ENCODE assay signal across 8 cellular contexts in the genomic region with DNA sequence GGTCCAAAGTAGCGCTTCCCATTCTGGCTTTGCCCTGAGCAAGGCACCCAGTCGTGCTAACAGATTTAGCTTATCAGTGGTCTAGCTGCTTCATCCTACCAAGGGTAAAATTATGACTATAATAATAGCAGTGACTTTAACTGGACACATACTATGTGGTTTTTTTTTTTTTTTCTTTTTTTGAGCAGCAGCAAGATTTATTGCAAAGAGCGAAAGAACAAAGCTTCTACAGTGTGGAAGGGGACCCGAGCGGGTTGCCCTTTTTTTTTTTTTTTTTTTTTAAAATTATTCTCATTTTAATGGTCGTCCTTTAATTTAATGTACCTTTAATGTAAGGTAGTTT. TPM values are rescaled to one million over a fixed set of nuclear protein-coding genes. Genes with fewer than 3 reads are reported as not detected.
DNase-seq lines count a peak whose midpoint lies in the region; ATAC-seq, FAIRE-seq and TF ChIP-seq lines count a peak whose summit lies in the region.

No MANE protein-coding gene starts in this region.

- H3K4me1 ChIP-seq in H1 (replicated peaks in 1 of 4; ENCODE audit: control insufficient read depth in 3 of 4, insufficient read depth in 4 of 4, low read length in 3 of 4) = peaks cover 0 to 9% (median 0%) of the 10 kb centered on the region in 4 experiments; a peak in 3 of 7 replicates
- H3K4me1 ChIP-seq in neural progenitor cell = no peaks in the 10 kb centered on the region

- no peaks in the 10 kb centered on the region for H3K79me1 ChIP-seq in H1 (ENCODE audit: low read depth, low read length)

- H3K9ac ChIP-seq in H1 (replicated peaks in 1 of 4; ENCODE audit: extremely low read depth in 1 of 4, low read depth in 3 of 4, low read length in 3 of 4) = peak overlapping the region; percentile 73 to 95 (median 88)
- no peak overlapping the region for H3K9ac ChIP-seq in neural progenitor cell

- H3K27ac ChIP-seq in C4-2B = peak overlapping the region; percentile 53
- peak overlapping the region; percentile 81 for H3K27ac ChIP-seq in H1 (ENCODE audit: low read depth, low read length)
- no peak overlapping the region for H3K27ac ChIP-seq in neural progenitor cell

- H3K9me3 Mint-ChIP-seq in neural progenitor cell = no peaks in the 10 kb centered on the region

- TF ChIP-seq RAD21 in H1 (IDR thresholded peaks at IDR 0.05 in 1 of 2, conservative IDR thresholded peaks at IDR 0.05 in 1 of 2; ENCODE audit: low read depth in 2 of 2, low read length in 2 of 2) = no peak

- TF ChIP-seq CTCF in C4-2B (conservative IDR thresholded peaks at IDR 0.05) (no peak), H1 (IDR thresholded peaks at IDR 0.05; ENCODE audit: control extremely low read depth in 1 of 3, insufficient read depth in 1 of 3, low read depth in 1 of 3, low read length in 3 of 3) (no peak), neural progenitor cell (IDR thresholded peaks at IDR 0.05) (no peak)

- no peak for FAIRE-seq in H1 (lab: Jason Lieb, UNC)

- no peaks in the 10 kb centered on the region for H3K36me3 Mint-ChIP-seq in neural progenitor cell

- H3K79me2 ChIP-seq in H1 (ENCODE audit: control insufficient read depth in 1 of 2, insufficient read depth in 2 of 2, low read length in 2 of 2) (peaks cover 0 to 3% of the 10 kb centered on the region in 2 experiments; a peak in 1 of 4 replicates), neural progenitor cell (ENCODE audit: low read depth) (no peaks in the 10 kb centered on the region)

- no peak overlapping the region for H2BK15ac ChIP-seq in H1 (ENCODE audit: low read length)

- H3K27ac Mint-ChIP-seq in neural progenitor cell = peak overlapping the region; percentile 58

- CTCF ChIA-PET in H1 (lab: Charles Lee; ENCODE audit: partially characterized antibody) = interaction anchor here (0.6 to 1.9 kb wide), 7 partner anchors 24 to 1245 kb away, joined by 3 to 8 read pairs (median 3); no protein-coding TSS in a partner anchor

- DNase-seq in NCI-H774 (lab: John Stamatoyannopoulos, UW) (peak; percentile 52), H1 (ENCODE audit: low read depth in 1 of 2, low spot score in 2 of 2) (no peak), neural progenitor cell (ENCODE audit: low spot score) (no peak), Ammon's horn (ENCODE audit: low spot score) (no peak), GOT3 (lab: John Stamatoyannopoulos, UW) (no peak), SW480 (ENCODE audit: low spot score) (no peak)

- H3K27me3 Mint-ChIP-seq in neural progenitor cell (ENCODE audit: insufficient read depth, low read depth) = peaks cover 4% of the 10 kb centered on the region

- H3K9me3 ChIP-seq in H1 (ENCODE audit: insufficient read depth in 2 of 2, low read depth in 1 of 2, low read length in 1 of 2) (no peaks in the 10 kb centered on the region), neural progenitor cell (ENCODE audit: low read depth) (no peaks in the 10 kb centered on the region)

- H4K20me1 ChIP-seq in H1 (replicated peaks in 1 of 2; ENCODE audit: control insufficient read depth in 1 of 2, insufficient read depth in 2 of 2, low read length in 2 of 2) (no peaks in the 10 kb centered on the region), neural progenitor cell (ENCODE audit: low read depth) (no peaks in the 10 kb centered on the region)

- H3K23me2 ChIP-seq in H1 (ENCODE audit: low read depth, low read length) = peaks cover 1% of the 10 kb centered on the region; the same call in 1 of the 2 replicates

- ATAC-seq in HG03196 (IDR thresholded peaks at IDR 0.05; ENCODE audit: unreplicated experiment) = no peak

- H3K18ac ChIP-seq in H1 (ENCODE audit: extremely low read depth, low read length) = no peak overlapping the region

- no peak overlapping the region for H3K14ac ChIP-seq in H1 (ENCODE audit: insufficient read length)

- peak overlapping the region; percentile 99; the same call in 1 of the 2 replicates for H2BK12ac ChIP-seq in H1 (ENCODE audit: low read depth, low read length)

- H3K4me1 Mint-ChIP-seq in neural progenitor cell = peaks cover 15% of the 10 kb centered on the region

- no peak overlapping the region for H3K4ac ChIP-seq in H1 (replicated peaks; ENCODE audit: insufficient read length, low read depth, low read length)

- H3K36me3 ChIP-seq in H1 (ENCODE audit: control insufficient read depth in 2 of 4, insufficient read depth in 4 of 4, low read length in 3 of 4) (peaks cover 0 to 15% (median 2%) of the 10 kb centered on the region in 4 experiments; a peak in 3 of 8 replicates), neural progenitor cell (no peaks in the 10 kb centered on the region)

- no peak; a peak in 1 of 3 replicates for TF ChIP-seq POLR2A in H1 (IDR thresholded peaks at IDR 0.05; ENCODE audit: control extremely low read depth in 1 of 2, low read depth in 2 of 2, low read length in 2 of 2)

- H3K4me3 ChIP-seq in H1 (ENCODE audit: extremely low read depth in 1 of 4, insufficient read depth in 2 of 4, low read depth in 3 of 4, low read length in 4 of 4) (peak overlapping the region; percentile 80 to 96 (median 94)), neural progenitor cell (peak overlapping the region; percentile 64)

- peak overlapping the region; percentile 98 for H3K4me3 Mint-ChIP-seq in neural progenitor cell

- no peak overlapping the region for H2BK120ac ChIP-seq in H1 (replicated peaks; ENCODE audit: low read depth, low read length)

- TF ChIP-seq EP300 in H1 (IDR thresholded peaks at IDR 0.05; ENCODE audit: borderline replicate concordance in 1 of 2, low read depth in 2 of 2, low read length in 2 of 2) = no peak

- H3K4me2 ChIP-seq in H1 (ENCODE audit: insufficient read depth in 1 of 2, low read depth in 2 of 2, low read length in 2 of 2) = peak overlapping the region; percentile 69 to 89
- H3K4me2 ChIP-seq in neural progenitor cell = peak overlapping the region; percentile 82

- peak overlapping the region; percentile 99 for H4K8ac ChIP-seq in H1 (ENCODE audit: extremely low read depth, insufficient read depth, low read length)

- peak overlapping the region; percentile 99 for H4K91ac ChIP-seq in H1 (replicated peaks; ENCODE audit: insufficient read length, low read length)

- H3K23ac ChIP-seq in H1 (ENCODE audit: insufficient read length) = no peak overlapping the region

- H2BK5ac ChIP-seq in H1 (ENCODE audit: low read depth, low read length) = peak overlapping the region; percentile 98

- H2BK20ac ChIP-seq in H1 (ENCODE audit: low read length) = no peak overlapping the region

- peak overlapping the region; percentile 100 for H2AFZ ChIP-seq in H1 (ENCODE audit: low read length)
- H2AFZ ChIP-seq in neural progenitor cell (replicated peaks) = peak overlapping the region; percentile 87

- no peak overlapping the region for H2AK5ac ChIP-seq in H1 (ENCODE audit: low read depth, low read length)

- no peaks in the 10 kb centered on the region for H3F3A ChIP-seq in neural progenitor cell (ENCODE audit: low read depth)

- 25% methylated on average over 3 of the region's 6 CpGs; no CpG with 5 or more reads in 1 of the 2 experiments for WGBS in H1 (ENCODE audit: extremely low coverage in 1 of 2, insufficient coverage in 1 of 2, insufficient read length in 1 of 2, insufficient replicate concordance in 2 of 2, low coverage in 1 of 2, low lambda C conversion rate in 2 of 2, missing lambda C conversion rate in 1 of 2), 2 experiments

- no peak overlapping the region for H3K56ac ChIP-seq in H1 (replicated peaks; ENCODE audit: insufficient read length, low read depth, low read length)

- POLR2A ChIA-PET in H1 (lab: Charles Lee; ENCODE audit: partially characterized antibody) = interaction anchor here (0.6 to 1.8 kb wide), 7 partner anchors 9 to 966 kb away, joined by 3 to 5 read pairs (median 4); a partner anchor contains a TSS

- H4K5ac ChIP-seq in H1 (ENCODE audit: insufficient read length, low read depth, low read length) = no peak overlapping the region

- no peaks in the 10 kb centered on the region for H3K27me3 ChIP-seq in H1 (replicated peaks in 1 of 4; ENCODE audit: control insufficient read depth in 3 of 4, extremely low read depth in 1 of 4, insufficient read depth in 3 of 4, low read length in 3 of 4)
- H3K27me3 ChIP-seq in neural progenitor cell = peaks cover 25% of the 10 kb centered on the region

TF ChIP-seq in H1, 55 proteins besides CTCF, POLR2A, EP300 and RAD21:
- TF ChIP-seq SP2 (IDR thresholded peaks at IDR 0.05; ENCODE audit: low read length) (no peak), MAFK (IDR thresholded peaks at IDR 0.05; ENCODE audit: low read depth, low read length) (no peak), SP4 (IDR thresholded peaks at IDR 0.05; ENCODE audit: low read length) (no peak), RNF2 (IDR thresholded peaks at IDR 0.05; ENCODE audit: borderline replicate concordance, low read depth, low read length, missing control alignments, poor library complexity, severe bottlenecking) (no peak), CHD2 (IDR thresholded peaks at IDR 0.05; ENCODE audit: low read length) (no peak), CBX5 (IDR thresholded peaks at IDR 0.05; ENCODE audit: low read depth, low read length) (no peak), EGR1 (IDR thresholded peaks at IDR 0.05; ENCODE audit: borderline replicate concordance, low read depth, low read length) (no peak), RXRA (IDR thresholded peaks at IDR 0.05; ENCODE audit: insufficient read depth, low read depth, low read length) (no peak), KDM1A (IDR thresholded peaks at IDR 0.05; ENCODE audit: borderline replicate concordance, low read length) (no peak), POLR2AphosphoS5 (IDR thresholded peaks at IDR 0.05; ENCODE audit: low read depth, low read length) (no peak), SIX5 (IDR thresholded peaks at IDR 0.05; ENCODE audit: low read depth, low read length) (no peak), SIRT6 (IDR thresholded peaks at IDR 0.05; ENCODE audit: low read length) (no peak), TBP (IDR thresholded peaks at IDR 0.05; ENCODE audit: low read depth, low read length) (no peak), TAF1 (IDR thresholded peaks at IDR 0.05; ENCODE audit: low read depth, low read length) (no peak), JUN (IDR thresholded peaks at IDR 0.05; ENCODE audit: low read depth, low read length) (no peak)
- TF ChIP-seq, protein P1, sequence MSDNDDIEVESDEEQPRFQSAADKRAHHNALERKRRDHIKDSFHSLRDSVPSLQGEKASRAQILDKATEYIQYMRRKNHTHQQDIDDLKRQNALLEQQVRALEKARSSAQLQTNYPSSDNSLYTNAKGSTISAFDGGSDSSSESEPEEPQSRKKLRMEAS (IDR thresholded peaks at IDR 0.05) = no peak

RNA-seq across cellular contexts. Expression of a gene that starts 0.5 kb away (rescaled TPM):
- total RNA-seq in H1 (2021; fragmentation: NEBNext Ultra II Directional; extraction: Animal tissue kit (Norgen Biotek cat#: 25700)) = 6.5 and 7.6 TPM in 2 replicates
- polyA plus RNA-seq in H1 (2011; rRNA removed) = 1.4 and 1.8 TPM in 2 replicates
- 1.8 TPM for polyA plus RNA-seq in H1 (2011; cell fraction: cytosol; rRNA removed)
- polyA plus RNA-seq in H1 (2011; cell fraction: nucleus; rRNA removed) = 2.0 TPM
- polyA plus RNA-seq in H1 (2012, experiment 1 of 2) = 1.1 to 2.3 TPM (median 1.5 TPM) in 4 replicates
- polyA plus RNA-seq in H1 (2012, experiment 2 of 2) = 0.08 TPM
- polyA plus RNA-seq in H1 (2013, experiment 1 of 2) = 2.3 TPM
- polyA plus RNA-seq in H1 (2013, experiment 2 of 2) = 2.2 TPM
- polyA minus RNA-seq in H1 (2011; rRNA and poly(A)+ RNA removed) = 6.8 and 8.2 TPM in 2 replicates
- polyA minus RNA-seq in H1 (2011; cell fraction: cytosol; rRNA and poly(A)+ RNA removed) = 3.5 TPM
- polyA minus RNA-seq in H1 (2011; cell fraction: nucleus; rRNA and poly(A)+ RNA removed) = 17.4 TPM
- 4.6 and 10.7 TPM in 2 replicates for total RNA-seq in neural progenitor cell (ENCODE audit: low replicate concordance)
